Comparison of ENCODE assay signal across 11 cellular contexts in genomic region chr13:21124853-21125252, GRCh38. TPM values are rescaled to one million over a fixed set of nuclear protein-coding genes. Genes with fewer than 3 reads are reported as not detected.
DNase-seq lines count a peak whose midpoint lies in the region; FAIRE-seq and TF ChIP-seq lines count a peak whose summit lies in the region.
"Had no signal": no experiment of that assay in that cellular context is flagged by ENCODE, and none has a peak within 500 bp of the region (broad histone marks: within the 10 kb centered on the region; RNA-seq: fewer than 3 reads in every experiment).

No MANE protein-coding gene starts in this region.

- H3K27me3 Mint-ChIP-seq in astrocyte (ENCODE audit: low read depth, unreplicated experiment) (no peaks in the 10 kb centered on the region), neural crest cell (ENCODE audit: low read depth) (no peaks in the 10 kb centered on the region)

- H3K4me3 ChIP-seq in astrocyte (ENCODE audit: insufficient read depth, low read depth, low read length) = no peak overlapping the region
- H3K4me3 ChIP-seq: esophagus squamous epithelium had no signal

- no peaks in the 10 kb centered on the region for H3K4me1 ChIP-seq in astrocyte (ENCODE audit: insufficient read depth, low read length)
- H3K4me1 ChIP-seq: esophagus squamous epithelium had no signal

- H3K27me3 ChIP-seq in astrocyte (ENCODE audit: insufficient read depth, low read length) = no peaks in the 10 kb centered on the region
- H3K27me3 ChIP-seq: esophagus squamous epithelium had no signal

- peak overlapping the region; percentile 18 for H3K27ac Mint-ChIP-seq in astrocyte (ENCODE audit: unreplicated experiment)
- peak overlapping the region; percentile 57 for H3K27ac Mint-ChIP-seq in neural crest cell (ENCODE audit: unreplicated experiment)

- no peak overlapping the region for H2AFZ ChIP-seq in astrocyte (ENCODE audit: low read depth, low read length)

- peak; percentile 46 for DNase-seq in ELR (ENCODE audit: low read depth)
- peak; percentile 20 for DNase-seq in NCI-H2081 treated with DMSO at 0.1 percent for 48 hours (lab: John Stamatoyannopoulos, UW)
- DNase-seq in astrocyte (ENCODE audit: low read depth) = peak; percentile 51
- DNase-seq in neural crest cell (ENCODE audit: low read depth, low spot score) = no peak
- DNase-seq in globus pallidus (ENCODE audit: low spot score) = no peak
- no peak for DNase-seq in GF-D8 (lab: John Stamatoyannopoulos, UW)
- DNase-seq in NCI-H2107 (lab: John Stamatoyannopoulos, UW) = no peak
- DNase-seq in activated CD4-positive, alpha-beta T cell treated with anti-CD3 and anti-CD28 coated beads for 1 hour = no peak
- DNase-seq: activated CD4-positive, alpha-beta T cell treated with anti-CD3 and anti-CD28 coated beads, Interleukin-2, amount 50 U/mL, for 4 hours; esophagus squamous epithelium had no signal

- H3K4me3 Mint-ChIP-seq in astrocyte (ENCODE audit: unreplicated experiment) = no peak overlapping the region
- no peak overlapping the region for H3K4me3 Mint-ChIP-seq in neural crest cell

- H4K20me1 ChIP-seq in astrocyte (ENCODE audit: insufficient read depth, low read length) = no peaks in the 10 kb centered on the region

- H3K9ac ChIP-seq in astrocyte (ENCODE audit: low read length) = no peak overlapping the region

- no peak for TF ChIP-seq CTCF in astrocyte (IDR thresholded peaks at IDR 0.05; ENCODE audit: insufficient read depth, low read depth, low read length)
- TF ChIP-seq CTCF in neural crest cell (conservative IDR thresholded peaks at IDR 0.05) = no peak

- H3K9me3 ChIP-seq in astrocyte (ENCODE audit: insufficient read depth, low read depth, low read length) = no peaks in the 10 kb centered on the region
- H3K9me3 ChIP-seq: esophagus squamous epithelium had no signal

- H3K9me3 Mint-ChIP-seq in astrocyte (ENCODE audit: unreplicated experiment) = no peaks in the 10 kb centered on the region
- peaks cover 2% of the 10 kb centered on the region for H3K9me3 Mint-ChIP-seq in neural crest cell

- H3K4me1 Mint-ChIP-seq in astrocyte (ENCODE audit: low read depth, unreplicated experiment) (peaks cover 2% of the 10 kb centered on the region), neural crest cell (peaks cover 14% of the 10 kb centered on the region)

- H3K79me2 ChIP-seq in astrocyte (ENCODE audit: insufficient read depth, low read length) = no peaks in the 10 kb centered on the region

- no peaks in the 10 kb centered on the region for H3K36me3 Mint-ChIP-seq in astrocyte (ENCODE audit: low read depth, unreplicated experiment)
- peaks cover 1% of the 10 kb centered on the region for H3K36me3 Mint-ChIP-seq in neural crest cell (ENCODE audit: low read depth)

- H3K4me2 ChIP-seq in astrocyte (ENCODE audit: low read length) = peak overlapping the region; percentile 42

- H3K27ac ChIP-seq in astrocyte (ENCODE audit: low read depth, low read length) = no peak overlapping the region
- H3K27ac ChIP-seq: esophagus squamous epithelium, HL-60 had no signal

- no peak for FAIRE-seq in astrocyte (lab: Jason Lieb, UNC)

- H3K36me3 ChIP-seq in astrocyte (ENCODE audit: insufficient read depth, low read length) = no peaks in the 10 kb centered on the region
- H3K36me3 ChIP-seq: esophagus squamous epithelium had no signal

RNA-seq across cellular contexts. Expression of gene SAP18, which starts 15.1 kb away (rescaled TPM):
- total RNA-seq in astrocyte = 286 and 296 TPM in 2 replicates
- 202 and 228 TPM in 2 replicates for total RNA-seq in neural crest cell

RNA-seq across cellular contexts. Expression of gene SKA3, which starts 51.5 kb away (rescaled TPM):
- 1.7 and 2.4 TPM in 2 replicates for total RNA-seq in astrocyte
- 35.0 and 36.0 TPM in 2 replicates for total RNA-seq in neural crest cell

RNA-seq across cellular contexts. Expression of gene MRPL57, which starts 51.6 kb away (rescaled TPM):
- total RNA-seq in astrocyte (12.6 and 14.2 TPM in 2 replicates), neural crest cell (27.5 and 27.9 TPM in 2 replicates)

Comparison
In these comparisons a context has a peak if more than half of its experiments do, and no peak if none do; other contexts are left out.
1. DNase-seq: peak in ELR (single experiment), NCI-H2081 treated with DMSO at 0.1 percent for 48 hours (single experiment) and astrocyte (single experiment); none in neural crest cell (single experiment), globus pallidus (single experiment), GF-D8 (single experiment), NCI-H2107 (single experiment) and activated CD4-positive, alpha-beta T cell treated with anti-CD3 and anti-CD28 coated beads for 1 hour (single experiment).
2. RNA of gene SKA3, which starts 51.5 kb away (total RNA-seq): 35.0 to 36.0 TPM in neural crest cell; 1.7 to 2.4 TPM in astrocyte; every median in the first group is over 10 times any median in the second.